In genomic region chr11:82701847-82702520, GRCh38 we compare ENCODE assay signal across 10 cellular contexts. TPM values are rescaled to one million over a fixed set of nuclear protein-coding genes. Genes with fewer than 3 reads are reported as not detected.
DNase-seq lines count a peak whose midpoint lies in the region; ATAC-seq, FAIRE-seq and TF ChIP-seq lines count a peak whose summit lies in the region.
"Had no signal": no experiment of that assay in that cellular context is flagged by ENCODE, and none has a peak within 500 bp of the region (broad histone marks: within the 10 kb centered on the region; RNA-seq: fewer than 3 reads in every experiment).

No MANE protein-coding gene starts in this region.

- no peak overlapping the region for H3K27ac ChIP-seq in left ventricle myocardium inferior (replicated peaks)

- no peaks in the 10 kb centered on the region for H3K9me3 Mint-ChIP-seq in chondrocyte (ENCODE audit: low read depth)
- H3K9me3 Mint-ChIP-seq in neural crest cell, result no peaks in the 10 kb centered on the region
- H3K9me3 Mint-ChIP-seq: stimulated activated naive B cell treated with anti-CD40 and anti-IgM and Interleukin-4, amounts not matched to agents 10 μg/mL and 1 μg/mL and 100 μg/mL, for 72 hours had no signal

- no peak overlapping the region for H3K27ac Mint-ChIP-seq in chondrocyte (ENCODE audit: unreplicated experiment)
- H3K27ac Mint-ChIP-seq in neural crest cell (ENCODE audit: unreplicated experiment), result no peak overlapping the region
- H3K27ac Mint-ChIP-seq: stimulated activated naive B cell treated with anti-CD40 and anti-IgM and Interleukin-4, amounts not matched to agents 10 μg/mL and 1 μg/mL and 100 μg/mL, for 72 hours had no signal

- no peaks in the 10 kb centered on the region for H3K36me3 ChIP-seq in left ventricle myocardium inferior

- FAIRE-seq in H54 (lab: Jason Lieb, UNC), result peak; percentile 84
- FAIRE-seq: frontal cortex had no signal

- no peaks in the 10 kb centered on the region for H3K36me3 Mint-ChIP-seq in chondrocyte (ENCODE audit: low read depth)
- no peaks in the 10 kb centered on the region for H3K36me3 Mint-ChIP-seq in neural crest cell (ENCODE audit: low read depth)
- H3K36me3 Mint-ChIP-seq: stimulated activated naive B cell treated with anti-CD40 and anti-IgM and Interleukin-4, amounts not matched to agents 10 μg/mL and 1 μg/mL and 100 μg/mL, for 72 hours had no signal

- H3K4me3 Mint-ChIP-seq in chondrocyte (ENCODE audit: unreplicated experiment) (no peak overlapping the region), neural crest cell (no peak overlapping the region)
- H3K4me3 Mint-ChIP-seq: stimulated activated naive B cell treated with anti-CD40 and anti-IgM and Interleukin-4, amounts not matched to agents 10 μg/mL and 1 μg/mL and 100 μg/mL, for 72 hours had no signal

- DNase-seq in left ventricle myocardium inferior, result no peak
- DNase-seq in left ventricle myocardium superior, result no peak
- peak; percentile 35 for DNase-seq in H54 (ENCODE audit: insufficient read length, low spot score)
- peak; percentile 31 for DNase-seq in NCI-H460 (ENCODE audit: extremely low read depth, low read depth)
- no peak for DNase-seq in chondrocyte (ENCODE audit: low spot score)
- DNase-seq in neural crest cell (ENCODE audit: low read depth, low spot score), result peak; percentile 59
- DNase-seq in dedifferentiated amniotic fluid mesenchymal stem cell (ENCODE audit: extremely low spot score), result no peak
- no peak for DNase-seq in cardiac septum (ENCODE audit: low spot score)
- DNase-seq: stimulated activated naive B cell treated with anti-CD40 and anti-IgM and Interleukin-4, amounts not matched to agents 10 μg/mL and 1 μg/mL and 100 μg/mL, for 72 hours had no signal

- no peak for ATAC-seq in left ventricle myocardium superior

- H3K4me1 ChIP-seq in left ventricle myocardium inferior, result no peaks in the 10 kb centered on the region

- no peak for TF ChIP-seq POLR2A in H54 (IDR thresholded peaks at IDR 0.05; ENCODE audit: low read depth, low read length)

- no peaks in the 10 kb centered on the region for H3K4me1 Mint-ChIP-seq in chondrocyte (ENCODE audit: low read depth)
- H3K4me1 Mint-ChIP-seq in neural crest cell, result no peaks in the 10 kb centered on the region
- H3K4me1 Mint-ChIP-seq: stimulated activated naive B cell treated with anti-CD40 and anti-IgM and Interleukin-4, amounts not matched to agents 10 μg/mL and 1 μg/mL and 100 μg/mL, for 72 hours had no signal

- H3K27me3 Mint-ChIP-seq in chondrocyte (ENCODE audit: low read depth), result peaks cover 31% of the 10 kb centered on the region
- H3K27me3 Mint-ChIP-seq in neural crest cell (ENCODE audit: low read depth), result peaks cover 2% of the 10 kb centered on the region

- intact Hi-C loops in left ventricle myocardium inferior (cut with micrococcal nuclease) (no loop called here), left ventricle myocardium superior (cut with micrococcal nuclease) (no loop called here), cardiac septum (cut with DNase I) (no loop called here)

- TF ChIP-seq CTCF in left ventricle myocardium inferior (IDR thresholded peaks at IDR 0.05; ENCODE audit: borderline replicate concordance), result peak; percentile 60
- peak; percentile 80 for TF ChIP-seq CTCF in chondrocyte (IDR thresholded peaks at IDR 0.05)
- TF ChIP-seq CTCF in neural crest cell (conservative IDR thresholded peaks at IDR 0.05), result peak; percentile 82

- H3K9me3 ChIP-seq in left ventricle myocardium inferior (replicated peaks), result no peaks in the 10 kb centered on the region

- H3K27me3 ChIP-seq in left ventricle myocardium inferior (ENCODE audit: low read depth), result peaks cover 42% of the 10 kb centered on the region

- H3K4me3 ChIP-seq in left ventricle myocardium inferior, result no peak overlapping the region

RNA-seq across cellular contexts. Expression of gene FAM181B, which starts 31.7 kb away (rescaled TPM):
- total RNA-seq in left ventricle myocardium inferior (0.19 TPM), left ventricle myocardium superior (0.07 TPM), chondrocyte (0.35 to 0.65 TPM (median 0.46 TPM) in 3 replicates), neural crest cell (5.3 and 5.5 TPM in 2 replicates), cardiac septum (0.27 TPM)
- not detected in 2 replicates for total RNA-seq in NCI-H460 (2014; rRNA removed; shearing (Covaris generic))
- not detected in 2 replicates for polyA plus RNA-seq in NCI-H460 (2014; cell fraction: nucleus; rRNA removed)

Comparison
In these comparisons a context has a peak if more than half of its experiments do, and no peak if none do; other contexts are left out.
1. DNase-seq: peak in H54 (single experiment), NCI-H460 (single experiment) and neural crest cell (single experiment); none in left ventricle myocardium inferior (single experiment), left ventricle myocardium superior (single experiment), chondrocyte (single experiment), dedifferentiated amniotic fluid mesenchymal stem cell (single experiment) and cardiac septum (single experiment).
2. Peak in every context shown above with its lines, with median percentiles within 50 percentile points of each other: CTCF ChIP-seq.